Comparison of ENCODE assay signal across 24 cellular contexts in the genomic region with DNA sequence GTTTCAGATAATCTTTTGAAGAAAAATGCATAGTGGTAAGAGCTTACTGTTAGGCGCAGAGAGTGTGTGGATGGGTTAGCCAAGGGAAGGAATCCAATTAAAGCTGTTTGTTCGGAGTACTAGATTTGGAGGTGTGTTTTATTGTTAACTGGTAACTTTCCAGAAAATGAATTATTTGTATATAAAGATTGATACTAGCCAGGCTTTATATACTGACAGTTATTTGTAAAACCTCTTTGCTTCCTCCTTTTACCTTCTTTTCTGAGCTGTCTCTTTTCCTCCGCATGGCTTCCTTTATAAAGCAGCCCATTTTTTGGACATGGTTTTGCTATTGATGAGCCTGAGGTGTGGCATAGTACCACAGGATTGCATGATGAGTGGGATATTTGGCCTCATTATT. TPM values are rescaled to one million over a fixed set of nuclear protein-coding genes. Genes with fewer than 3 reads are reported as not detected.
A peak's percentile ranks its signal among the peaks of the same experiment; 100 is the strongest.
DNase-seq lines count a peak whose midpoint lies in the region; ATAC-seq and TF ChIP-seq lines count a peak whose summit lies in the region.
"Had no signal": no experiment of that assay in that cellular context is flagged by ENCODE, and none has a peak within 500 bp of the region (broad histone marks: within the 10 kb centered on the region; RNA-seq: fewer than 3 reads in every experiment).

No MANE protein-coding gene starts in this region.

- no peak for TF ChIP-seq POLR2A in uterus (IDR thresholded peaks at IDR 0.05)
- no peak for TF ChIP-seq POLR2A in GM18505 (IDR thresholded peaks at IDR 0.05; ENCODE audit: borderline replicate concordance, extremely low read depth, insufficient read depth, insufficient read length)

- H3K27me3 ChIP-seq in heart right ventricle (no peaks in the 10 kb centered on the region), right cardiac atrium (ENCODE audit: control insufficient read depth, insufficient read depth) (no peaks in the 10 kb centered on the region), muscle layer of colon (ENCODE audit: control insufficient read depth in 1 of 2, insufficient read depth in 2 of 2, low read length in 2 of 2) (no peaks in the 10 kb centered on the region), rectal smooth muscle tissue (ENCODE audit: control insufficient read depth, insufficient read depth, low read length) (no peaks in the 10 kb centered on the region), uterus (no peaks in the 10 kb centered on the region), SK-N-SH (ENCODE audit: insufficient read depth) (no peaks in the 10 kb centered on the region)

- H3K9me3 ChIP-seq in heart right ventricle = peaks cover 0 to 14% (median 0%) of the 10 kb centered on the region in 11 donors
- H3K9me3 ChIP-seq in right cardiac atrium (ENCODE audit: control insufficient read depth, low read length) = no peaks in the 10 kb centered on the region
- H3K9me3 ChIP-seq in muscle layer of colon (ENCODE audit: low read length) = no peaks in the 10 kb centered on the region
- no peaks in the 10 kb centered on the region for H3K9me3 ChIP-seq in uterus
- no peaks in the 10 kb centered on the region for H3K9me3 ChIP-seq in SK-N-SH

- peaks cover 0 to 6% (median 0%) of the 10 kb centered on the region in 9 donors for H3K36me3 ChIP-seq in heart right ventricle
- H3K36me3 ChIP-seq in muscle layer of colon (ENCODE audit: insufficient read depth, low read length) = no peaks in the 10 kb centered on the region
- H3K36me3 ChIP-seq in rectal smooth muscle tissue (ENCODE audit: control insufficient read depth, insufficient read depth, low read length) = no peaks in the 10 kb centered on the region
- H3K36me3 ChIP-seq in uterus = no peaks in the 10 kb centered on the region
- H3K36me3 ChIP-seq in SK-N-SH (replicated peaks in 1 of 2; ENCODE audit: control insufficient read depth in 1 of 2, insufficient read depth in 2 of 2, low read length in 1 of 2) = no peaks in the 10 kb centered on the region

- ATAC-seq in heart right ventricle (no peak), right cardiac atrium (no peak), GM18505 (IDR thresholded peaks at IDR 0.05; ENCODE audit: unreplicated experiment) (no peak), GM18867 (IDR thresholded peaks at IDR 0.05; ENCODE audit: unreplicated experiment) (no peak)

- H3K4me1 ChIP-seq in heart right ventricle (peaks cover 18 to 90% (median 82%) of the 10 kb centered on the region in 9 donors), right cardiac atrium (ENCODE audit: control insufficient read depth, insufficient read depth, low read length) (peaks cover 26% of the 10 kb centered on the region), muscle layer of colon (ENCODE audit: insufficient read depth, low read length) (peaks cover 77% of the 10 kb centered on the region), rectal smooth muscle tissue (ENCODE audit: control insufficient read depth, insufficient read depth, low read length) (peaks cover 51% of the 10 kb centered on the region), uterus (peaks cover 14 to 17% of the 10 kb centered on the region in 2 donors), SK-N-SH (ENCODE audit: control insufficient read depth in 1 of 2, insufficient read depth in 2 of 2, low read depth in 1 of 2, low read length in 1 of 2) (peaks cover 8 to 21% of the 10 kb centered on the region in 2 experiments)

- peak overlapping the region in 6 of 10 donors; percentile 6 to 77 (median 54) for H3K27ac ChIP-seq in heart right ventricle
- no peak overlapping the region for H3K27ac ChIP-seq in right cardiac atrium (ENCODE audit: low read length)
- H3K27ac ChIP-seq in muscle layer of colon (ENCODE audit: low read depth, low read length) = peak overlapping the region; percentile 19
- peak overlapping the region; percentile 48 for H3K27ac ChIP-seq in rectal smooth muscle tissue (ENCODE audit: low read depth, low read length)
- peak overlapping the region; percentile 71 to 73 for H3K27ac ChIP-seq in uterus
- no peak overlapping the region for H3K27ac ChIP-seq in SK-N-SH (ENCODE audit: low read depth in 2 of 2, low read length in 1 of 2)
- H3K27ac ChIP-seq: C4-2B, PC-9, RWPE1 had no signal

- H3F3A ChIP-seq in SK-N-SH (replicated peaks; ENCODE audit: insufficient read depth) = peaks cover 19% of the 10 kb centered on the region

- H3K4me2 ChIP-seq in SK-N-SH = no peak overlapping the region
- H3K4me2 ChIP-seq: PC-9 had no signal

- no peaks in the 10 kb centered on the region for H3K9me2 ChIP-seq in SK-N-SH

- H2AFZ ChIP-seq in SK-N-SH (ENCODE audit: low read depth) = no peak overlapping the region
- H2AFZ ChIP-seq: PC-9 had no signal

- TF ChIP-seq CTCF in heart right ventricle (IDR thresholded peaks at IDR 0.05) = no peak
- no peak for TF ChIP-seq CTCF in uterus (IDR thresholded peaks at IDR 0.05)
- TF ChIP-seq CTCF in SK-N-SH (IDR thresholded peaks at IDR 0.05) = no peak

- WGBS in heart right ventricle, 2 donors = 69 to 72% methylated on average over 3 of the region's 3 CpGs
- 69% methylated on average over 3 of the region's 3 CpGs for WGBS in right cardiac atrium
- 98% methylated on average over 3 of the region's 3 CpGs for WGBS in SK-N-SH (ENCODE audit: low lambda C conversion rate)

- intact Hi-C loops in heart right ventricle (cut with DNase I) = no loop called here
- intact Hi-C loops in right cardiac atrium (cut with DNase I) = no loop called here
- intact Hi-C loops in uterus (cut with DNase I; ENCODE audit: low total_unique reads) = no loop called here

- H3K79me2 ChIP-seq in SK-N-SH (ENCODE audit: insufficient read depth) = peaks cover 88% of the 10 kb centered on the region

- H4K20me1 ChIP-seq in SK-N-SH (ENCODE audit: insufficient read depth) = peaks cover 74% of the 10 kb centered on the region

- no peak for TF ChIP-seq EP300 in SK-N-SH (IDR thresholded peaks at IDR 0.05; ENCODE audit: borderline replicate concordance in 1 of 2, low read depth in 1 of 2, low read length in 1 of 2)

- CTCF ChIA-PET in SK-N-SH (lab: Yijun Ruan, JAX) = interaction anchor here (0.5 to 1.2 kb wide), 6 partner anchors 17 to 374 kb away, joined by 3 to 4 read pairs (median 3); no protein-coding TSS in a partner anchor

- no peak for DNase-seq in heart right ventricle
- no peak for DNase-seq in right cardiac atrium
- no peak for DNase-seq in uterus
- no peak for DNase-seq in SK-N-SH
- DNase-seq: 8988T; Calu3; CD8-positive, alpha-beta memory T cell; DMS153; GOT3; KG1; NCI-H1092 treated with DMSO at 0.1 percent for 48 hours; NCI-H146; NCI-H2029 treated with DMSO at 0.1 percent for 48 hours; NCI-H226; NCI-H510A treated with DMSO at 0.1 percent for 48 hours; NCI-H748 treated with DMSO at 0.1 percent for 48 hours; PC-9; SHP77 treated with DMSO at 0.1 percent for 48 hours had no signal

- H3K4me3 ChIP-seq in heart right ventricle = no peak overlapping the region
- H3K4me3 ChIP-seq in right cardiac atrium (ENCODE audit: low read length) = no peak overlapping the region
- no peak overlapping the region for H3K4me3 ChIP-seq in muscle layer of colon (ENCODE audit: low read depth in 1 of 2, low read length in 2 of 2)
- H3K4me3 ChIP-seq in rectal smooth muscle tissue (ENCODE audit: low read length) = no peak overlapping the region
- H3K4me3 ChIP-seq in uterus = no peak overlapping the region
- no peak overlapping the region for H3K4me3 ChIP-seq in SK-N-SH (ENCODE audit: low read depth in 2 of 2, low read length in 1 of 2)
- H3K4me3 ChIP-seq: PC-9 had no signal

- TF ChIP-seq RAD21 in SK-N-SH (IDR thresholded peaks at IDR 0.05; ENCODE audit: low read length) = no peak

- no peak overlapping the region for H3K9ac ChIP-seq in muscle layer of colon (ENCODE audit: low read length)
- H3K9ac ChIP-seq in rectal smooth muscle tissue (ENCODE audit: low read length) = no peak overlapping the region
- no peak overlapping the region for H3K9ac ChIP-seq in SK-N-SH

- POLR2A ChIA-PET in SK-N-SH (lab: Yijun Ruan, JAX) = no interaction called here

TF ChIP-seq in SK-N-SH, 30 proteins besides CTCF, POLR2A, EP300 and RAD21:
- TF ChIP-seq POLR2AphosphoS5 (IDR thresholded peaks at IDR 0.05; ENCODE audit: low read depth, low read length) (no peak), RXRA (IDR thresholded peaks at IDR 0.05; ENCODE audit: borderline replicate concordance, low read depth) (no peak)
TF ChIP-seq in SK-N-SH: peak in this region for 0.

RNA-seq across cellular contexts. Expression of a gene that starts 25.6 kb away (rescaled TPM):
- 100 to 1,000 TPM; 366 to 643 (median 507) TPM for total RNA-seq in heart right ventricle
- polyA plus RNA-seq in heart right ventricle = 100 to 1,000 TPM in 1 of 2 donors, 10 to 100 TPM in 1; 91.1 to 142 TPM
- 100 to 1,000 TPM; 304 to 348 (median 336) TPM for total RNA-seq in right cardiac atrium
- polyA plus RNA-seq in right cardiac atrium = 141 TPM
- total RNA-seq in uterus = 100 to 1,000 TPM; 189 to 423 (median 341) TPM
- polyA plus RNA-seq in SK-N-SH (2012; rRNA removed) = 27.1 and 29.1 TPM in 2 replicates
- polyA plus RNA-seq in SK-N-SH (2012; cell fraction: cytosol; rRNA removed) = 15.4 and 18.8 TPM in 2 replicates
- polyA plus RNA-seq in SK-N-SH (2012; cell fraction: nucleus; rRNA removed) = 92.5 and 114 TPM in 2 replicates

Comparison
In these comparisons a context has a peak if more than half of its experiments do, and no peak if none do; other contexts are left out.
1. H3K27ac ChIP-seq: peak in heart right ventricle (6 of 10), muscle layer of colon (single experiment), rectal smooth muscle tissue (single experiment) and uterus (2 of 2); none in right cardiac atrium (single experiment) and SK-N-SH (0 of 2).